22 cellular contexts compared by ENCODE assay signal in genomic region chr9:121645853-121646807, GRCh38. TPM values are rescaled to one million over a fixed set of nuclear protein-coding genes. Genes with fewer than 3 reads are reported as not detected.
DNase-seq lines count a peak whose midpoint lies in the region; ATAC-seq and TF ChIP-seq lines count a peak whose summit lies in the region.
"Had no signal": no experiment of that assay in that cellular context is flagged by ENCODE, and none has a peak within 500 bp of the region (broad histone marks: within the 10 kb centered on the region; RNA-seq: fewer than 3 reads in every experiment).

No MANE protein-coding gene starts in this region.

- no peak for TF ChIP-seq POLR2A in heart left ventricle (IDR thresholded peaks at IDR 0.05)
- peak in 1 of 2 donors; percentile 16 for TF ChIP-seq POLR2A in thyroid gland (IDR thresholded peaks at IDR 0.05)

- H3K27me3 Mint-ChIP-seq in endothelial cell (ENCODE audit: unreplicated experiment): peaks cover 13% of the 10 kb centered on the region
- H3K27me3 Mint-ChIP-seq in neural crest cell (ENCODE audit: low read depth): peaks cover 6% of the 10 kb centered on the region
- H3K27me3 Mint-ChIP-seq: progenitor cell of endocrine pancreas had no signal

- intact Hi-C loops in heart left ventricle (cut with DNase I) (no loop called here), Right ventricle myocardium superior (cut with DNase I) (no loop called here), thyroid gland (cut with DNase I) (no loop called here)

- ATAC-seq in heart left ventricle (peak; percentile 26 to 86 (median 38)), Right ventricle myocardium superior (ENCODE audit: poor library complexity) (no peak), HG03457 (IDR thresholded peaks at IDR 0.05; ENCODE audit: unreplicated experiment) (no peak), HG02678 (IDR thresholded peaks at IDR 0.05; ENCODE audit: unreplicated experiment) (no peak)
- ATAC-seq: PC-3, T-helper 17 cell had no signal

- peaks cover 3% of the 10 kb centered on the region for H3K36me3 Mint-ChIP-seq in endothelial cell (ENCODE audit: low read depth, unreplicated experiment)
- H3K36me3 Mint-ChIP-seq in neural crest cell (ENCODE audit: low read depth): no peaks in the 10 kb centered on the region
- H3K36me3 Mint-ChIP-seq: IgD-negative memory B cell; memory B cell; naive thymus-derived CD4-positive, alpha-beta T cell had no signal

- WGBS in heart left ventricle, 4 donors: 47 to 61% (median 56%) methylated on average over 13 to 22 of the region's 22 CpGs
- WGBS in thyroid gland, 2 donors: 37 to 56% methylated on average over 17 to 18 of the region's 22 CpGs

- H3K4me3 Mint-ChIP-seq in endothelial cell (ENCODE audit: unreplicated experiment) (no peak overlapping the region), neural crest cell (peak overlapping the region; percentile 15)
- H3K4me3 Mint-ChIP-seq: memory B cell; naive thymus-derived CD4-positive, alpha-beta T cell; T-helper 17 cell had no signal

- no peaks in the 10 kb centered on the region for H3K9me3 Mint-ChIP-seq in endothelial cell (ENCODE audit: unreplicated experiment)
- H3K9me3 Mint-ChIP-seq in neural crest cell: no peaks in the 10 kb centered on the region
- H3K9me3 Mint-ChIP-seq: IgD-negative memory B cell; memory B cell; naive thymus-derived CD4-positive, alpha-beta T cell had no signal

- H3K4me1 ChIP-seq in heart left ventricle (peaks cover 9 to 75% (median 42%) of the 10 kb centered on the region in 12 donors), thyroid gland (peaks cover 28 to 38% of the 10 kb centered on the region in 2 donors)

- H3K27ac ChIP-seq in heart left ventricle (peak overlapping the region; percentile 52 to 82 (median 63)), thyroid gland (peak overlapping the region; percentile 69 to 86 (median 83))
- H3K27ac ChIP-seq: vagina, VCaP had no signal

- H3K9me3 ChIP-seq in heart left ventricle: no peaks in the 10 kb centered on the region
- no peaks in the 10 kb centered on the region for H3K9me3 ChIP-seq in thyroid gland
- H3K9me3 ChIP-seq: vagina had no signal

- peak overlapping the region; percentile 45 for H3K27ac Mint-ChIP-seq in endothelial cell (ENCODE audit: unreplicated experiment)
- no peak overlapping the region for H3K27ac Mint-ChIP-seq in neural crest cell (ENCODE audit: unreplicated experiment)
- H3K27ac Mint-ChIP-seq: memory B cell; naive thymus-derived CD4-positive, alpha-beta T cell; progenitor cell of endocrine pancreas; T-helper 17 cell had no signal

- peaks cover 57% of the 10 kb centered on the region for H3K4me1 Mint-ChIP-seq in endothelial cell (ENCODE audit: unreplicated experiment)
- peaks cover 65% of the 10 kb centered on the region for H3K4me1 Mint-ChIP-seq in neural crest cell

- DNase-seq in heart left ventricle: peak in 4 of 5 donors; percentile 44 to 69 (median 60)
- no peak for DNase-seq in Right ventricle myocardium superior
- DNase-seq in endothelial cell (ENCODE audit: low spot score): no peak
- DNase-seq in neural crest cell (ENCODE audit: low read depth, low spot score): no peak
- peak; percentile 90 to 92 for DNase-seq in thyroid gland
- no peak for DNase-seq in activated effector memory CD4-positive, alpha-beta T cell treated with Interleukin-2 at 50 U/mL for 16 hours
- DNase-seq: activated CD4-positive, alpha-beta T cell treated with anti-CD3 and anti-CD28 coated beads, Interleukin-2, amount 50 U/mL, for 4 hours; activated gamma-delta T cell treated with Interleukin-2 at 50 U/mL for 16 hours; activated T-cell treated with anti-CD3 and anti-CD28 coated beads for 4 hours; naive thymus-derived CD4-positive, alpha-beta T cell; NCI-H1436 treated with DMSO at 0.1 percent for 48 hours; NCI-H748 treated with DMSO at 0.1 percent for 48 hours; PC-3; T-helper 17 cell had no signal

- H3K27me3 ChIP-seq in heart left ventricle (peaks cover 0 to 9% (median 0%) of the 10 kb centered on the region in 9 donors), thyroid gland (no peaks in the 10 kb centered on the region)
- H3K27me3 ChIP-seq: dorsolateral prefrontal cortex, vagina had no signal

- H3K4me3 ChIP-seq in heart left ventricle (no peak overlapping the region), thyroid gland (replicated peaks in 1 of 3) (no peak overlapping the region)
- H3K4me3 ChIP-seq: dorsolateral prefrontal cortex, vagina had no signal

- TF ChIP-seq CTCF in heart left ventricle (IDR thresholded peaks at IDR 0.05): no peak
- no peak for TF ChIP-seq CTCF in endothelial cell (IDR thresholded peaks at IDR 0.05; ENCODE audit: unreplicated experiment)
- no peak for TF ChIP-seq CTCF in neural crest cell (conservative IDR thresholded peaks at IDR 0.05)
- no peak for TF ChIP-seq CTCF in thyroid gland (IDR thresholded peaks at IDR 0.05)

- H3K36me3 ChIP-seq in heart left ventricle (no peaks in the 10 kb centered on the region), thyroid gland (no peaks in the 10 kb centered on the region)
- H3K36me3 ChIP-seq: vagina had no signal

RNA-seq across cellular contexts. Expression of gene DAB2IP, which starts 5.3 kb away (rescaled TPM):
- total RNA-seq in heart left ventricle (100 to 1,000 TPM in 1 of 9 donors, 10 to 100 TPM in 8; 45.0 to 103 (median 54.2) TPM), Right ventricle myocardium superior (44.7 TPM), endothelial cell (ENCODE audit: unreplicated experiment) (104 TPM), neural crest cell (46.4 and 48.3 TPM in 2 replicates), thyroid gland (10 to 100 TPM; 26.0 to 48.5 (median 38.2) TPM)
- polyA plus RNA-seq in heart left ventricle: 10 to 100 TPM; 30.9 to 40.4 TPM
- total RNA-seq: T-helper 17 cell had no signal
- polyA plus RNA-seq: IgD-negative memory B cell; naive thymus-derived CD4-positive, alpha-beta T cell had no signal

Comparison
In these comparisons a context has a peak if more than half of its experiments do, and no peak if none do; other contexts are left out.
1. ATAC-seq: peak in heart left ventricle (4 of 4); none in Right ventricle myocardium superior (single experiment), HG03457 (single experiment) and HG02678 (single experiment).
2. DNase-seq: peak in heart left ventricle (4 of 5) and thyroid gland (2 of 2); none in Right ventricle myocardium superior (single experiment), endothelial cell (single experiment), neural crest cell (single experiment) and activated effector memory CD4-positive, alpha-beta T cell treated with Interleukin-2 at 50 U/mL for 16 hours (single experiment).